21 cellular contexts compared by ENCODE assay signal in genomic region chr1:89089962-89090361, GRCh38. TPM values are rescaled to one million over a fixed set of nuclear protein-coding genes. Genes with fewer than 3 reads are reported as not detected.
DNase-seq lines count a peak whose midpoint lies in the region; ATAC-seq and FAIRE-seq lines count a peak whose summit lies in the region.
"Had no signal": no experiment of that assay in that cellular context is flagged by ENCODE, and none has a peak within 500 bp of the region (broad histone marks: within the 10 kb centered on the region; RNA-seq: fewer than 3 reads in every experiment).

No MANE protein-coding gene starts in this region.

- H3K4me3 Mint-ChIP-seq in activated T-helper 17 cell treated with anti-CD3 and anti-CD28 coated beads, Interleukin-2, amount 50 U/mL, for 72 hours = no peak overlapping the region
- H3K4me3 Mint-ChIP-seq: CD4-positive, alpha-beta memory T cell had no signal

- no peaks in the 10 kb centered on the region for H3K27me3 Mint-ChIP-seq in activated T-helper 17 cell treated with anti-CD3 and anti-CD28 coated beads, Interleukin-2, amount 50 U/mL, for 72 hours

- ATAC-seq in activated T-helper 17 cell treated with anti-CD3 and anti-CD28 coated beads, Interleukin-2, amount 50 U/mL, for 72 hours (replicated peaks) = peak; percentile 38
- no peak for ATAC-seq in GM18909 (IDR thresholded peaks at IDR 0.05; ENCODE audit: poor library complexity, unreplicated experiment)
- ATAC-seq: Right ventricle myocardium inferior had no signal

- H3K4me1 Mint-ChIP-seq in activated T-helper 17 cell treated with anti-CD3 and anti-CD28 coated beads, Interleukin-2, amount 50 U/mL, for 72 hours = no peaks in the 10 kb centered on the region
- H3K4me1 Mint-ChIP-seq: CD4-positive, alpha-beta memory T cell had no signal

- H3K36me3 Mint-ChIP-seq in activated T-helper 17 cell treated with anti-CD3 and anti-CD28 coated beads, Interleukin-2, amount 50 U/mL, for 72 hours (ENCODE audit: low read depth) = no peaks in the 10 kb centered on the region
- H3K36me3 Mint-ChIP-seq: CD4-positive, alpha-beta memory T cell had no signal

- H3K27ac Mint-ChIP-seq in activated T-helper 17 cell treated with anti-CD3 and anti-CD28 coated beads, Interleukin-2, amount 50 U/mL, for 72 hours = no peak overlapping the region

- no peaks in the 10 kb centered on the region for H3K9me3 Mint-ChIP-seq in activated T-helper 17 cell treated with anti-CD3 and anti-CD28 coated beads, Interleukin-2, amount 50 U/mL, for 72 hours

- DNase-seq in DMS53 (lab: John Stamatoyannopoulos, UW) = peak; percentile 19
- DNase-seq in DMS53 treated with DMSO at 0.1 percent for 48 hours (lab: John Stamatoyannopoulos, UW; ENCODE audit: unreplicated experiment) = no peak
- DNase-seq in GM19239 (ENCODE audit: insufficient read length, low spot score) = no peak
- peak; percentile 1 for DNase-seq in iris pigment epithelial cell (ENCODE audit: low read depth)
- DNase-seq in NCI-H1417 treated with DMSO at 0.1 percent for 48 hours (lab: John Stamatoyannopoulos, UW) = no peak
- no peak for DNase-seq in cerebellar cortex (ENCODE audit: low spot score)
- DNase-seq: CD4-positive, alpha-beta memory T cell; NCI-H1105 treated with DMSO at 0.1 percent for 48 hours; NCI-H1694 treated with DMSO at 0.1 percent for 48 hours; NCI-H2081 treated with DMSO at 0.1 percent for 48 hours; NCI-H2171 treated with DMSO at 0.1 percent for 48 hours; NCI-H446; NCI-H526 treated with DMSO at 0.1 percent for 48 hours; OCI-M1 had no signal

- FAIRE-seq in GM19239 (lab: Jason Lieb, UNC) = peak; percentile 26
- FAIRE-seq: G401.6, GM12892, HTR-8/SVneo, RCC 7860 had no signal

RNA-seq across cellular contexts. Expression of gene GBP1, which starts 25.0 kb away (rescaled TPM):
- 10 to 100 TPM; 56.7 to 83.7 TPM for total RNA-seq in activated T-helper 17 cell treated with anti-CD3 and anti-CD28 coated beads, Interleukin-2, amount 50 U/mL, for 72 hours

RNA-seq across cellular contexts. Expression of gene GBP2, which starts 36.0 kb away (rescaled TPM):
- total RNA-seq in activated T-helper 17 cell treated with anti-CD3 and anti-CD28 coated beads, Interleukin-2, amount 50 U/mL, for 72 hours = 100 to 1,000 TPM; 205 to 313 TPM

Comparison
In these comparisons a context has a peak if more than half of its experiments do, and no peak if none do; other contexts are left out.
1. DNase-seq: peak in DMS53 (single experiment) and iris pigment epithelial cell (single experiment); none in DMS53 treated with DMSO at 0.1 percent for 48 hours (single experiment), GM19239 (single experiment), NCI-H1417 treated with DMSO at 0.1 percent for 48 hours (single experiment) and cerebellar cortex (single experiment).